In the genomic region with DNA sequence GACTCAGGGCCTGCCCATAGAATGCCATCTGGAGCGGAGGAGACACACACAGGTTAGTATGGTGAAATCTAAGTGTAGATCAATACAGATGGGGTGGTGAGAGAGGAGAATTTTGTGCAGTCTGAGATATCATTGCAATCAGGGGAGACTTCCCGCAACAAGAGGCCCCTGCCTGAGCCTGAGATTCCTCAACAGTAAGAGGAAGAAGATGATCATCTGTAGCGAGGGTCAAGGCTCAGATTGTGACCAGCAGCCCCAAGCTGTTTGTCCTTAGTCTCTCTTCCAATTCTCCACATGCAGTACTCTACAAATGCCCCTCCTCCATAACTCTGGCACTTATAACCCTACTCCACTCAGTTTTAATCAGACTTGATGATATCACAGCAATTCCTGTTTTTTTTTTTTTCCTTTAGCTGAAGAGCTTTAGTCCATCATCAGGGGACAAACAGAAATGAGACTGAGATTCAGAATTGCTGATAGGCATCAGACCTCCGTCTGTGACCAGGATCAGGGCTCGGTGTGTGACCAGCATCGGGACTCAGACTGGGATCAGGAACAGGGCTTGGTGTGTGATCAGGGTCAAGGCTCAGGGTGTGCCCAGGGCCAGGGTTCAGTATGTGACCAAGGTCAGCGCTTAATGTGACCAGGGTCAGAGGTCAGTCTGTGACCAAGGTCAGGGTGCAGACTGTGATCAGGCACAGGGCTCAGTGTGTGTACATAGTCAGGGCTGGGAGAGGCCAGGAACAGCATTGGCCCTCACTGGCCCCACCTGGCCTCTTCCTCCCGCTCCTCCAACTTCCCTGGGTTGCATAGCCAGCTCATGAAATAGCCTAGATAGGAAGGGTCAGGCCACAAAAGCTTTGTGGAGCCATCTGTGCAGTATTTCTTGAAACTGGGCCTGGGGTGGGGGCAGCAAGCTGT, we compare ENCODE assay signal across 1 cellular context.
A peak's percentile ranks its signal among the peaks of the same experiment; 100 is the strongest.
TF ChIP-seq lines count a peak whose summit lies in the region.

No MANE protein-coding gene starts in this region.

TF ChIP-seq in HepG2, 621 proteins besides CTCF, POLR2A, EP300 and RAD21 (continued from another document):
- no peak for TF ChIP-seq ZBTB38 (CRISPR knock-in tag; IDR thresholded peaks at IDR 0.05)
- TF ChIP-seq BCL6 (CRISPR knock-in tag; IDR thresholded peaks at IDR 0.05), result peak; percentile 48; the same call in 1 of the 2 replicates
- TF ChIP-seq, protein P1, sequence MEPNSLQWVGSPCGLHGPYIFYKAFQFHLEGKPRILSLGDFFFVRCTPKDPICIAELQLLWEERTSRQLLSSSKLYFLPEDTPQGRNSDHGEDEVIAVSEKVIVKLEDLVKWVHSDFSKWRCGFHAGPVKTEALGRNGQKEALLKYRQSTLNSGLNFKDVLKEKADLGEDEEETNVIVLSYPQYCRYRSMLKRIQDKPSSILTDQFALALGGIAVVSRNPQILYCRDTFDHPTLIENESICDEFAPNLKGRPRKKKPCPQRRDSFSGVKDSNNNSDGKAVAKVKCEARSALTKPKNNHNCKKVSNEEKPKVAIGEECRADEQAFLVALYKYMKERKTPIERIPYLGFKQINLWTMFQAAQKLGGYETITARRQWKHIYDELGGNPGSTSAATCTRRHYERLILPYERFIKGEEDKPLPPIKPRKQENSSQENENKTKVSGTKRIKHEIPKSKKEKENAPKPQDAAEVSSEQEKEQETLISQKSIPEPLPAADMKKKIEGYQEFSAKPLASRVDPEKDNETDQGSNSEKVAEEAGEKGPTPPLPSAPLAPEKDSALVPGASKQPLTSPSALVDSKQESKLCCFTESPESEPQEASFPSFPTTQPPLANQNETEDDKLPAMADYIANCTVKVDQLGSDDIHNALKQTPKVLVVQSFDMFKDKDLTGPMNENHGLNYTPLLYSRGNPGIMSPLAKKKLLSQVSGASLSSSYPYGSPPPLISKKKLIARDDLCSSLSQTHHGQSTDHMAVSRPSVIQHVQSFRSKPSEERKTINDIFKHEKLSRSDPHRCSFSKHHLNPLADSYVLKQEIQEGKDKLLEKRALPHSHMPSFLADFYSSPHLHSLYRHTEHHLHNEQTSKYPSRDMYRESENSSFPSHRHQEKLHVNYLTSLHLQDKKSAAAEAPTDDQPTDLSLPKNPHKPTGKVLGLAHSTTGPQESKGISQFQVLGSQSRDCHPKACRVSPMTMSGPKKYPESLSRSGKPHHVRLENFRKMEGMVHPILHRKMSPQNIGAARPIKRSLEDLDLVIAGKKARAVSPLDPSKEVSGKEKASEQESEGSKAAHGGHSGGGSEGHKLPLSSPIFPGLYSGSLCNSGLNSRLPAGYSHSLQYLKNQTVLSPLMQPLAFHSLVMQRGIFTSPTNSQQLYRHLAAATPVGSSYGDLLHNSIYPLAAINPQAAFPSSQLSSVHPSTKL (CRISPR knock-in tag; IDR thresholded peaks at IDR 0.05), result peak; percentile 47; the same call in 1 of the 2 replicates
- TF ChIP-seq NCOR1 (IDR thresholded peaks at IDR 0.05; ENCODE audit: borderline replicate concordance, low read length), result peak; percentile 39; the same call in 1 of the 2 replicates
- peak; percentile 97 for TF ChIP-seq ESRRA (CRISPR knock-in tag; IDR thresholded peaks at IDR 0.05; ENCODE audit: low read depth)
- peak; percentile 50; the same call in 1 of the 2 replicates for TF ChIP-seq MTA1 (CRISPR knock-in tag; IDR thresholded peaks at IDR 0.05; ENCODE audit: borderline replicate concordance)
- TF ChIP-seq NR2C2 (CRISPR knock-in tag; IDR thresholded peaks at IDR 0.05; ENCODE audit: borderline replicate concordance), result peak; percentile 88
- peak; percentile 96 for TF ChIP-seq RARA (CRISPR knock-in tag; IDR thresholded peaks at IDR 0.05)
- no peak for TF ChIP-seq SOX6 (IDR thresholded peaks at IDR 0.05)
- peak; percentile 43; the same call in 1 of the 2 replicates for TF ChIP-seq SOX6 (CRISPR knock-in tag; IDR thresholded peaks at IDR 0.05)
- TF ChIP-seq CHCHD3 (CRISPR knock-in tag; IDR thresholded peaks at IDR 0.05), result no peak
- TF ChIP-seq ZMYM3 (CRISPR knock-in tag; IDR thresholded peaks at IDR 0.05), result peak; percentile 45; the same call in 1 of the 2 replicates
- TF ChIP-seq, protein P2, sequence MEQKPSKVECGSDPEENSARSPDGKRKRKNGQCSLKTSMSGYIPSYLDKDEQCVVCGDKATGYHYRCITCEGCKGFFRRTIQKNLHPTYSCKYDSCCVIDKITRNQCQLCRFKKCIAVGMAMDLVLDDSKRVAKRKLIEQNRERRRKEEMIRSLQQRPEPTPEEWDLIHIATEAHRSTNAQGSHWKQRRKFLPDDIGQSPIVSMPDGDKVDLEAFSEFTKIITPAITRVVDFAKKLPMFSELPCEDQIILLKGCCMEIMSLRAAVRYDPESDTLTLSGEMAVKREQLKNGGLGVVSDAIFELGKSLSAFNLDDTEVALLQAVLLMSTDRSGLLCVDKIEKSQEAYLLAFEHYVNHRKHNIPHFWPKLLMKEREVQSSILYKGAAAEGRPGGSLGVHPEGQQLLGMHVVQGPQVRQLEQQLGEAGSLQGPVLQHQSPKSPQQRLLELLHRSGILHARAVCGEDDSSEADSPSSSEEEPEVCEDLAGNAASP (CRISPR knock-in tag; IDR thresholded peaks at IDR 0.05; ENCODE audit: borderline replicate concordance), result peak; percentile 19; the same call in 1 of the 2 replicates
- peak; percentile 54; the same call in 1 of the 2 replicates for TF ChIP-seq HNF4G (IDR thresholded peaks at IDR 0.05; ENCODE audit: borderline replicate concordance, low read depth, low read length)
- no peak for TF ChIP-seq HNF4G (CRISPR knock-in tag; IDR thresholded peaks at IDR 0.05; ENCODE audit: borderline replicate concordance, low read depth)
- TF ChIP-seq, protein P3, sequence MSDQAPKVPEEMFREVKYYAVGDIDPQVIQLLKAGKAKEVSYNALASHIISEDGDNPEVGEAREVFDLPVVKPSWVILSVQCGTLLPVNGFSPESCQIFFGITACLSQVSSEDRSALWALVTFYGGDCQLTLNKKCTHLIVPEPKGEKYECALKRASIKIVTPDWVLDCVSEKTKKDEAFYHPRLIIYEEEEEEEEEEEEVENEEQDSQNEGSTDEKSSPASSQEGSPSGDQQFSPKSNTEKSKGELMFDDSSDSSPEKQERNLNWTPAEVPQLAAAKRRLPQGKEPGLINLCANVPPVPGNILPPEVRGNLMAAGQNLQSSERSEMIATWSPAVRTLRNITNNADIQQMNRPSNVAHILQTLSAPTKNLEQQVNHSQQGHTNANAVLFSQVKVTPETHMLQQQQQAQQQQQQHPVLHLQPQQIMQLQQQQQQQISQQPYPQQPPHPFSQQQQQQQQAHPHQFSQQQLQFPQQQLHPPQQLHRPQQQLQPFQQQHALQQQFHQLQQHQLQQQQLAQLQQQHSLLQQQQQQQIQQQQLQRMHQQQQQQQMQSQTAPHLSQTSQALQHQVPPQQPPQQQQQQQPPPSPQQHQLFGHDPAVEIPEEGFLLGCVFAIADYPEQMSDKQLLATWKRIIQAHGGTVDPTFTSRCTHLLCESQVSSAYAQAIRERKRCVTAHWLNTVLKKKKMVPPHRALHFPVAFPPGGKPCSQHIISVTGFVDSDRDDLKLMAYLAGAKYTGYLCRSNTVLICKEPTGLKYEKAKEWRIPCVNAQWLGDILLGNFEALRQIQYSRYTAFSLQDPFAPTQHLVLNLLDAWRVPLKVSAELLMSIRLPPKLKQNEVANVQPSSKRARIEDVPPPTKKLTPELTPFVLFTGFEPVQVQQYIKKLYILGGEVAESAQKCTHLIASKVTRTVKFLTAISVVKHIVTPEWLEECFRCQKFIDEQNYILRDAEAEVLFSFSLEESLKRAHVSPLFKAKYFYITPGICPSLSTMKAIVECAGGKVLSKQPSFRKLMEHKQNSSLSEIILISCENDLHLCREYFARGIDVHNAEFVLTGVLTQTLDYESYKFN (CRISPR knock-in tag; conservative IDR thresholded peaks at IDR 0.05), result peak; percentile 35; the same call in 1 of the 2 replicates
- TF ChIP-seq SKIL (CRISPR knock-in tag; IDR thresholded peaks at IDR 0.05; ENCODE audit: borderline replicate concordance), result peak; percentile 63
- no peak for TF ChIP-seq MZF1 (CRISPR knock-in tag; IDR thresholded peaks at IDR 0.05; ENCODE audit: borderline replicate concordance)
- peak; percentile 80 to 89 for TF ChIP-seq NR2F1 (CRISPR knock-in tag; IDR thresholded peaks at IDR 0.05)
- TF ChIP-seq CBX1 (IDR thresholded peaks at IDR 0.05; ENCODE audit: low read depth), result no peak
- 0 out of 2 replicates have a peak, but pooled peaks have one; percentile 10 for TF ChIP-seq MAX (IDR thresholded peaks at IDR 0.05)
- TF ChIP-seq RCOR2 (CRISPR knock-in tag; IDR thresholded peaks at IDR 0.05), result no peak
